In the genomic region with DNA sequence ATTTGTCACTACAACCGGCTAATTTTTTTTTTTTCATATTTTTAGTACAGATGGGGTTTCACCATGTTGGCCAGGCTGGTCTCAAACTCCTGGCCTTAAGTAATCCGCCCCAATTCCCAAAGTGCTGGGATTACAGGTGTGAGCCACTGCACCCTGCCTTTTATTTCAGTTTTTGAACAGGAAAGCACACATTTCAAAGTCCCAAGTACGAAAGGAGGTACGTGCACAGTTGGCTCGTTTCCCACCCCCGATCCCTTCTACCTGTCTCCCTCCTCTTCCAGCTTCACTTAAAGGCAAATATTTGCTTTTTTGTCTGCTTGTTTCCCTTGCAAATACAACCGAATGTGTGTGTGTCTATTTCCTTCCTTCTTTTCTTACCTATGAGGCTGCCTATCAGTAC, we compare ENCODE assay signal across 1 cellular context.
TF ChIP-seq lines count a peak whose summit lies in the region.

No MANE protein-coding gene starts in this region.

TF ChIP-seq in HepG2, 621 proteins besides CTCF, POLR2A, EP300 and RAD21 (continued from another document and continues in another):
- TF ChIP-seq, protein P1, sequence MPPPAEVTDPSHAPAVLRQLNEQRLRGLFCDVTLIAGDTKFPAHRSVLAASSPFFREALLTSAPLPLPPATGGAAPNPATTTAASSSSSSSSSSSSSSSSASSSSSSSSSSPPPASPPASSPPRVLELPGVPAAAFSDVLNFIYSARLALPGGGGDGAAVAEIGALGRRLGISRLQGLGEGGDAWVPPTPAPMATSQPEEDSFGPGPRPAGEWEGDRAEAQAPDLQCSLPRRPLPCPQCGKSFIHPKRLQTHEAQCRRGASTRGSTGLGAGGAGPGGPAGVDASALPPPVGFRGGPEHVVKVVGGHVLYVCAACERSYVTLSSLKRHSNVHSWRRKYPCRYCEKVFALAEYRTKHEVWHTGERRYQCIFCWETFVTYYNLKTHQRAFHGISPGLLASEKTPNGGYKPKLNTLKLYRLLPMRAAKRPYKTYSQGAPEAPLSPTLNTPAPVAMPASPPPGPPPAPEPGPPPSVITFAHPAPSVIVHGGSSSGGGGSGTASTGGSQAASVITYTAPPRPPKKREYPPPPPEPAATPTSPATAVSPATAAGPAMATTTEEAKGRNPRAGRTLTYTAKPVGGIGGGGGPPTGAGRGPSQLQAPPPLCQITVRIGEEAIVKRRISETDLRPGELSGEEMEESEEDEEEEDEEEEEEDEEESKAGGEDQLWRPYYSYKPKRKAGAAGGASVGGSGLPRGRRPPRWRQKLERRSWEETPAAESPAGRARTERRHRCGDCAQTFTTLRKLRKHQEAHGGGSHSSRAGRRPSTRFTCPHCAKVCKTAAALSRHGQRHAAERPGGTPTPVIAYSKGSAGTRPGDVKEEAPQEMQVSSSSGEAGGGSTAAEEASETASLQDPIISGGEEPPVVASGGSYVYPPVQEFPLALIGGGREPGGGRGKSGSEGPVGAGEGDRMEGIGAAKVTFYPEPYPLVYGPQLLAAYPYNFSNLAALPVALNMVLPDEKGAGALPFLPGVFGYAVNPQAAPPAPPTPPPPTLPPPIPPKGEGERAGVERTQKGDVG (CRISPR knock-in tag; IDR thresholded peaks at IDR 0.05; ENCODE audit: borderline replicate concordance): no peak
- TF ChIP-seq, protein P2, sequence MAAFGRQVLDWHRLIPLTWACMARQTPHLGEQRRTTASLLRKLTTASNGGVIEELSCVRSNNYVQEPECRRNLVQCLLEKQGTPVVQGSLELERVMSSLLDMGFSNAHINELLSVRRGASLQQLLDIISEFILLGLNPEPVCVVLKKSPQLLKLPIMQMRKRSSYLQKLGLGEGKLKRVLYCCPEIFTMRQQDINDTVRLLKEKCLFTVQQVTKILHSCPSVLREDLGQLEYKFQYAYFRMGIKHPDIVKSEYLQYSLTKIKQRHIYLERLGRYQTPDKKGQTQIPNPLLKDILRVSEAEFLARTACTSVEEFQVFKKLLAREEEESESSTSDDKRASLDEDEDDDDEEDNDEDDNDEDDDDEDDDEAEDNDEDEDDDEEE (CRISPR knock-in tag; IDR thresholded peaks at IDR 0.05): no peak
- TF ChIP-seq, protein P3, sequence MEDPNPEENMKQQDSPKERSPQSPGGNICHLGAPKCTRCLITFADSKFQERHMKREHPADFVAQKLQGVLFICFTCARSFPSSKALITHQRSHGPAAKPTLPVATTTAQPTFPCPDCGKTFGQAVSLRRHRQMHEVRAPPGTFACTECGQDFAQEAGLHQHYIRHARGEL (CRISPR knock-in tag; IDR thresholded peaks at IDR 0.05): no peak
- no peak for TF ChIP-seq PLRG1 (conservative IDR thresholded peaks at IDR 0.05)
- no peak for TF ChIP-seq STAT5B (CRISPR knock-in tag; IDR thresholded peaks at IDR 0.05)
- no peak for TF ChIP-seq THYN1 (CRISPR knock-in tag; IDR thresholded peaks at IDR 0.05; ENCODE audit: borderline replicate concordance, low read depth)
- no peak for TF ChIP-seq SNAI1 (CRISPR knock-in tag; IDR thresholded peaks at IDR 0.05; ENCODE audit: borderline replicate concordance)
- TF ChIP-seq ZNF773 (CRISPR knock-in tag; IDR thresholded peaks at IDR 0.05; ENCODE audit: borderline replicate concordance): no peak
- no peak for TF ChIP-seq MYNN (CRISPR knock-in tag; IDR thresholded peaks at IDR 0.05; ENCODE audit: low read depth)
- TF ChIP-seq MTA1 (CRISPR knock-in tag; IDR thresholded peaks at IDR 0.05; ENCODE audit: borderline replicate concordance): no peak
- TF ChIP-seq, protein P4, sequence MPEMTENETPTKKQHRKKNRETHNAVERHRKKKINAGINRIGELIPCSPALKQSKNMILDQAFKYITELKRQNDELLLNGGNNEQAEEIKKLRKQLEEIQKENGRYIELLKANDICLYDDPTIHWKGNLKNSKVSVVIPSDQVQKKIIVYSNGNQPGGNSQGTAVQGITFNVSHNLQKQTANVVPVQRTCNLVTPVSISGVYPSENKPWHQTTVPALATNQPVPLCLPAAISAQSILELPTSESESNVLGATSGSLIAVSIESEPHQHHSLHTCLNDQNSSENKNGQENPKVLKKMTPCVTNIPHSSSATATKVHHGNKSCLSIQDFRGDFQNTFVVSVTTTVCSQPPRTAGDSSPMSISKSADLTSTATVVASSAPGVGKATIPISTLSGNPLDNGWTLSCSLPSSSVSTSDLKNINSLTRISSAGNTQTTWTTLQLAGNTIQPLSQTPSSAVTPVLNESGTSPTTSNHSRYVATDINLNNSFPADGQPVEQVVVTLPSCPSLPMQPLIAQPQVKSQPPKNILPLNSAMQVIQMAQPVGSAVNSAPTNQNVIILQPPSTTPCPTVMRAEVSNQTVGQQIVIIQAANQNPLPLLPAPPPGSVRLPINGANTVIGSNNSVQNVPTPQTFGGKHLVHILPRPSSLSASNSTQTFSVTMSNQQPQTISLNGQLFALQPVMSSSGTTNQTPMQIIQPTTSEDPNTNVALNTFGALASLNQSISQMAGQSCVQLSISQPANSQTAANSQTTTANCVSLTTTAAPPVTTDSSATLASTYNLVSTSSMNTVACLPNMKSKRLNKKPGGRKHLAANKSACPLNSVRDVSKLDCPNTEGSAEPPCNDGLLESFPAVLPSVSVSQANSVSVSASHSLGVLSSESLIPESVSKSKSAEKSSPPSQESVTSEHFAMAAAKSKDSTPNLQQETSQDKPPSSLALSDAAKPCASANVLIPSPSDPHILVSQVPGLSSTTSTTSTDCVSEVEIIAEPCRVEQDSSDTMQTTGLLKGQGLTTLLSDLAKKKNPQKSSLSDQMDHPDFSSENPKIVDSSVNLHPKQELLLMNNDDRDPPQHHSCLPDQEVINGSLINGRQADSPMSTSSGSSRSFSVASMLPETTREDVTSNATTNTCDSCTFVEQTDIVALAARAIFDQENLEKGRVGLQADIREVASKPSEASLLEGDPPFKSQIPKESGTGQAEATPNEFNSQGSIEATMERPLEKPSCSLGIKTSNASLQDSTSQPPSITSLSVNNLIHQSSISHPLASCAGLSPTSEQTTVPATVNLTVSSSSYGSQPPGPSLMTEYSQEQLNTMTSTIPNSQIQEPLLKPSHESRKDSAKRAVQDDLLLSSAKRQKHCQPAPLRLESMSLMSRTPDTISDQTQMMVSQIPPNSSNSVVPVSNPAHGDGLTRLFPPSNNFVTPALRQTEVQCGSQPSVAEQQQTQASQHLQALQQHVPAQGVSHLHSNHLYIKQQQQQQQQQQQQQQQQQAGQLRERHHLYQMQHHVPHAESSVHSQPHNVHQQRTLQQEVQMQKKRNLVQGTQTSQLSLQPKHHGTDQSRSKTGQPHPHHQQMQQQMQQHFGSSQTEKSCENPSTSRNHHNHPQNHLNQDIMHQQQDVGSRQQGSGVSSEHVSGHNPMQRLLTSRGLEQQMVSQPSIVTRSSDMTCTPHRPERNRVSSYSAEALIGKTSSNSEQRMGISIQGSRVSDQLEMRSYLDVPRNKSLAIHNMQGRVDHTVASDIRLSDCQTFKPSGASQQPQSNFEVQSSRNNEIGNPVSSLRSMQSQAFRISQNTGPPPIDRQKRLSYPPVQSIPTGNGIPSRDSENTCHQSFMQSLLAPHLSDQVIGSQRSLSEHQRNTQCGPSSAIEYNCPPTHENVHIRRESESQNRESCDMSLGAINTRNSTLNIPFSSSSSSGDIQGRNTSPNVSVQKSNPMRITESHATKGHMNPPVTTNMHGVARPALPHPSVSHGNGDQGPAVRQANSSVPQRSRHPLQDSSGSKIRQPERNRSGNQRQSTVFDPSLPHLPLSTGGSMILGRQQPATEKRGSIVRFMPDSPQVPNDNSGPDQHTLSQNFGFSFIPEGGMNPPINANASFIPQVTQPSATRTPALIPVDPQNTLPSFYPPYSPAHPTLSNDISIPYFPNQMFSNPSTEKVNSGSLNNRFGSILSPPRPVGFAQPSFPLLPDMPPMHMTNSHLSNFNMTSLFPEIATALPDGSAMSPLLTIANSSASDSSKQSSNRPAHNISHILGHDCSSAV (CRISPR knock-in tag; IDR thresholded peaks at IDR 0.05; ENCODE audit: borderline replicate concordance): no peak
- no peak for TF ChIP-seq ZNF383 (CRISPR knock-in tag; IDR thresholded peaks at IDR 0.05; ENCODE audit: borderline replicate concordance)
- no peak for TF ChIP-seq ISX (CRISPR knock-in tag; conservative IDR thresholded peaks at IDR 0.05)
- 0 out of 2 replicates have a peak, but pooled peaks have one; percentile 35 for TF ChIP-seq SOX13 (IDR thresholded peaks at IDR 0.05)
- TF ChIP-seq SOX13 (CRISPR knock-in tag; conservative IDR thresholded peaks at IDR 0.05 in 1 of 2, IDR thresholded peaks at IDR 0.05 in 1 of 2): peak in 1 of 2 experiments; percentile 84; a peak in 2 of 4 replicates
- TF ChIP-seq ZNF136 (CRISPR knock-in tag; IDR thresholded peaks at IDR 0.05; ENCODE audit: low read depth): no peak
- TF ChIP-seq, protein P5, sequence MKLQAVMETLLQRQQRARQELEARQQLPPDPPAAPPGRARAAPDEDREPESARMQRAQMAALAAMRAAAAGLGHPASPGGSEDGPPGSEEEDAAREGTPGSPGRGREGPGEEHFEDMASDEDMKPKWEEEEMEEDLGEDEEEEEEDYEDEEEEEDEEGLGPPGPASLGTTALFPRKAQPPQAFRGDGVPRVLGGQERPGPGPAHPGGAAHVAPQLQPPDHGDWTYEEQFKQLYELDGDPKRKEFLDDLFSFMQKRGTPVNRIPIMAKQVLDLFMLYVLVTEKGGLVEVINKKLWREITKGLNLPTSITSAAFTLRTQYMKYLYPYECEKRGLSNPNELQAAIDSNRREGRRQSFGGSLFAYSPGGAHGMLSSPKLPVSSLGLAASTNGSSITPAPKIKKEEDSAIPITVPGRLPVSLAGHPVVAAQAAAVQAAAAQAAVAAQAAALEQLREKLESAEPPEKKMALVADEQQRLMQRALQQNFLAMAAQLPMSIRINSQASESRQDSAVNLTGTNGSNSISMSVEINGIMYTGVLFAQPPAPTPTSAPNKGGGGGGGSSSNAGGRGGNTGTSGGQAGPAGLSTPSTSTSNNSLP (IDR thresholded peaks at IDR 0.05; ENCODE audit: low read depth, low read length): no peak
- TF ChIP-seq FOXJ3 (CRISPR knock-in tag; IDR thresholded peaks at IDR 0.05; ENCODE audit: borderline replicate concordance): 0 out of 2 replicates have a peak, but pooled peaks have one; percentile 24
- TF ChIP-seq, protein P6, sequence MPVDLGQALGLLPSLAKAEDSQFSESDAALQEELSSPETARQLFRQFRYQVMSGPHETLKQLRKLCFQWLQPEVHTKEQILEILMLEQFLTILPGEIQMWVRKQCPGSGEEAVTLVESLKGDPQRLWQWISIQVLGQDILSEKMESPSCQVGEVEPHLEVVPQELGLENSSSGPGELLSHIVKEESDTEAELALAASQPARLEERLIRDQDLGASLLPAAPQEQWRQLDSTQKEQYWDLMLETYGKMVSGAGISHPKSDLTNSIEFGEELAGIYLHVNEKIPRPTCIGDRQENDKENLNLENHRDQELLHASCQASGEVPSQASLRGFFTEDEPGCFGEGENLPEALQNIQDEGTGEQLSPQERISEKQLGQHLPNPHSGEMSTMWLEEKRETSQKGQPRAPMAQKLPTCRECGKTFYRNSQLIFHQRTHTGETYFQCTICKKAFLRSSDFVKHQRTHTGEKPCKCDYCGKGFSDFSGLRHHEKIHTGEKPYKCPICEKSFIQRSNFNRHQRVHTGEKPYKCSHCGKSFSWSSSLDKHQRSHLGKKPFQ (CRISPR knock-in tag; IDR thresholded peaks at IDR 0.05; ENCODE audit: insufficient replicate concordance): peak; percentile 97
- TF ChIP-seq FOXO1 (CRISPR knock-in tag; IDR thresholded peaks at IDR 0.05): peak; percentile 77; the same call in 1 of the 2 replicates
- TF ChIP-seq PAX8 (CRISPR knock-in tag; IDR thresholded peaks at IDR 0.05; ENCODE audit: borderline replicate concordance): no peak
- TF ChIP-seq, protein P7, sequence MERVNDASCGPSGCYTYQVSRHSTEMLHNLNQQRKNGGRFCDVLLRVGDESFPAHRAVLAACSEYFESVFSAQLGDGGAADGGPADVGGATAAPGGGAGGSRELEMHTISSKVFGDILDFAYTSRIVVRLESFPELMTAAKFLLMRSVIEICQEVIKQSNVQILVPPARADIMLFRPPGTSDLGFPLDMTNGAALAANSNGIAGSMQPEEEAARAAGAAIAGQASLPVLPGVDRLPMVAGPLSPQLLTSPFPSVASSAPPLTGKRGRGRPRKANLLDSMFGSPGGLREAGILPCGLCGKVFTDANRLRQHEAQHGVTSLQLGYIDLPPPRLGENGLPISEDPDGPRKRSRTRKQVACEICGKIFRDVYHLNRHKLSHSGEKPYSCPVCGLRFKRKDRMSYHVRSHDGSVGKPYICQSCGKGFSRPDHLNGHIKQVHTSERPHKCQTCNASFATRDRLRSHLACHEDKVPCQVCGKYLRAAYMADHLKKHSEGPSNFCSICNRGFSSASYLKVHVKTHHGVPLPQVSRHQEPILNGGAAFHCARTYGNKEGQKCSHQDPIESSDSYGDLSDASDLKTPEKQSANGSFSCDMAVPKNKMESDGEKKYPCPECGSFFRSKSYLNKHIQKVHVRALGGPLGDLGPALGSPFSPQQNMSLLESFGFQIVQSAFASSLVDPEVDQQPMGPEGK (CRISPR knock-in tag; IDR thresholded peaks at IDR 0.05): peak; percentile 75
- TF ChIP-seq SOX6 (IDR thresholded peaks at IDR 0.05): no peak
- peak; percentile 84 for TF ChIP-seq SOX6 (CRISPR knock-in tag; IDR thresholded peaks at IDR 0.05)
- TF ChIP-seq NR2C2 (CRISPR knock-in tag; IDR thresholded peaks at IDR 0.05; ENCODE audit: borderline replicate concordance): no peak
- peak; percentile 52 for TF ChIP-seq SKI (IDR thresholded peaks at IDR 0.05; ENCODE audit: partially characterized antibody)
- TF ChIP-seq, protein P8, sequence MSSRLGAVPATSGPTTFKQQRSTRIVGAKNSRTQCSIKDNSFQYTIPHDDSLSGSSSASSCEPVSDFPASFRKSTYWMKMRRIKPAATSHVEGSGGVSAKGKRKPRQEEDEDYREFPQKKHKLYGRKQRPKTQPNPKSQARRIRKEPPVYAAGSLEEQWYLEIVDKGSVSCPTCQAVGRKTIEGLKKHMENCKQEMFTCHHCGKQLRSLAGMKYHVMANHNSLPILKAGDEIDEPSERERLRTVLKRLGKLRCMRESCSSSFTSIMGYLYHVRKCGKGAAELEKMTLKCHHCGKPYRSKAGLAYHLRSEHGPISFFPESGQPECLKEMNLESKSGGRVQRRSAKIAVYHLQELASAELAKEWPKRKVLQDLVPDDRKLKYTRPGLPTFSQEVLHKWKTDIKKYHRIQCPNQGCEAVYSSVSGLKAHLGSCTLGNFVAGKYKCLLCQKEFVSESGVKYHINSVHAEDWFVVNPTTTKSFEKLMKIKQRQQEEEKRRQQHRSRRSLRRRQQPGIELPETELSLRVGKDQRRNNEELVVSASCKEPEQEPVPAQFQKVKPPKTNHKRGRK (CRISPR knock-in tag; IDR thresholded peaks at IDR 0.05): no peak
- TF ChIP-seq KLF12 (CRISPR knock-in tag; IDR thresholded peaks at IDR 0.05; ENCODE audit: borderline replicate concordance): no peak
- TF ChIP-seq TOPORS (CRISPR knock-in tag; IDR thresholded peaks at IDR 0.05): no peak
- TF ChIP-seq, protein P9, sequence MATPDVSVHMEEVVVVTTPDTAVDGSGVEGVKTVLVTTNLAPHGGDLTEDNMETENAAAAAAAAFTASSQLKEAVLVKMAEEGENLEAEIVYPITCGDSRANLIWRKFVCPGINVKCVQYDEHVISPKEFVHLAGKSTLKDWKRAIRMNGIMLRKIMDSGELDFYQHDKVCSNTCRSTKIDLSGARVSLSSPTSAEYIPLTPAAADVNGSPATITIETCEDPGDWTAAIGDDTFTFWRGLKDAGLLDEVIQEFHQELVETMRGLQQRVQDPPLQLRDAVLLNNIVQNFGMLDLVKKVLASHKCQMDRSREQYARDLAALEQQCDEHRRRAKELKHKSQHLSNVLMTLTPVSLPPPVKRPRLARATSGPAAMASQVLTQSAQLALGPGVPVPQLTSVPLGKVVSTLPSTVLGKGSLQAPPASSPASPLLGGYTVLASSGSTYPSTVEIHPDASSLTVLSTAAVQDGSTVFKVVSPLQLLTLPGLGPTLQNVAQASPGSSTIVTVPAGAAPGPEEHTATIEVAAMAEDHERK (CRISPR knock-in tag; IDR thresholded peaks at IDR 0.05; ENCODE audit: low read depth): no peak
- TF ChIP-seq ZNF432 (CRISPR knock-in tag; IDR thresholded peaks at IDR 0.05; ENCODE audit: borderline replicate concordance): no peak
- peak; percentile 74; the same call in 1 of the 2 replicates for TF ChIP-seq RCOR2 (CRISPR knock-in tag; IDR thresholded peaks at IDR 0.05)
- no peak for TF ChIP-seq ZSCAN9 (CRISPR knock-in tag; IDR thresholded peaks at IDR 0.05; ENCODE audit: borderline replicate concordance)
